26 cellular contexts compared by ENCODE assay signal in genomic region chr20:38017959-38018358, GRCh38. TPM values are rescaled to one million over a fixed set of nuclear protein-coding genes. Genes with fewer than 3 reads are reported as not detected.
DNase-seq lines count a peak whose midpoint lies in the region; ATAC-seq, FAIRE-seq and TF ChIP-seq lines count a peak whose summit lies in the region.
"Had no signal": no experiment of that assay in that cellular context is flagged by ENCODE, and none has a peak within 500 bp of the region (broad histone marks: within the 10 kb centered on the region; RNA-seq: fewer than 3 reads in every experiment).

No MANE protein-coding gene starts in this region.

- H3K36me3 ChIP-seq in HepG2 (replicated peaks in 1 of 2; ENCODE audit: control insufficient read depth in 1 of 2, insufficient read depth in 2 of 2, low read length in 2 of 2) (peaks cover 20 to 49% of the 10 kb centered on the region in 2 experiments), right lobe of liver (peaks cover 0 to 15% (median 3%) of the 10 kb centered on the region in 4 donors), endodermal cell (ENCODE audit: control insufficient read depth, insufficient read depth, low read length) (peaks cover 59% of the 10 kb centered on the region), lower lobe of right lung (peaks cover 33% of the 10 kb centered on the region)

- 98% methylated on average over 1 of the region's 1 CpG for WGBS in HepG2 (ENCODE audit: low lambda C conversion rate)
- WGBS in right lobe of liver (ENCODE audit: insufficient coverage, low coverage, low lambda C conversion rate, missing lambda C conversion rate) = 100% methylated on average over 1 of the region's 1 CpG
- 100% methylated on average over 1 of the region's 1 CpG; no CpG with 5 or more reads in 1 of the 2 experiments for WGBS in endodermal cell (ENCODE audit: insufficient coverage in 1 of 2, insufficient read length in 1 of 2), 2 experiments

- FAIRE-seq in HepG2 (lab: Jason Lieb, UNC) = no peak
- FAIRE-seq in RCC 7860 (lab: Jason Lieb, UNC) = peak; percentile 22
- FAIRE-seq: A549, GM12891, GM19239 had no signal

- H3K4me1 Mint-ChIP-seq in endodermal cell = no peaks in the 10 kb centered on the region

- DNase-seq in HepG2 (ENCODE audit: low spot score) = no peak
- DNase-seq in right lobe of liver = no peak
- no peak for DNase-seq in RCC 7860 (ENCODE audit: low spot score)
- DNase-seq in endodermal cell = no peak
- no peak for DNase-seq in lower lobe of right lung
- no peak for DNase-seq in NCI-H510A (lab: John Stamatoyannopoulos, UW)
- no peak for DNase-seq in islet precursor cell
- DNase-seq: AML-193; Caco-2; Calu3; CD4-positive, alpha-beta T cell; CD8-positive, alpha-beta T cell; DMS 273 treated with DMSO at 0.1 percent for 48 hours; DMS153; DMS53; DMS79; DND-41; EL; GDM1 had no signal

- H3K27me3 Mint-ChIP-seq in endodermal cell (ENCODE audit: insufficient read depth) = no peaks in the 10 kb centered on the region
- H3K27me3 Mint-ChIP-seq: B cell; CD4-positive, alpha-beta T cell had no signal

- no peak overlapping the region for H2AFZ ChIP-seq in HepG2 (ENCODE audit: low read length)

- BruUV-seq in HepG2 (replicated peaks; lab: Mats Ljungman, UMichigan) = no TSS peak

- ATAC-seq in HepG2 (no peak), right lobe of liver (no peak), lower lobe of right lung (no peak)
- ATAC-seq: A549; CD8-positive, alpha-beta T cell had no signal

- TF ChIP-seq CTCF in HepG2 (CRISPR knock-in tag; IDR thresholded peaks at IDR 0.05) (no peak), right lobe of liver (IDR thresholded peaks at IDR 0.05) (no peak), endodermal cell (conservative IDR thresholded peaks at IDR 0.05) (no peak), lower lobe of right lung (IDR thresholded peaks at IDR 0.05) (no peak)

- H3K9me3 Mint-ChIP-seq in endodermal cell = peaks cover 28% of the 10 kb centered on the region

- H3K4me1 ChIP-seq in HepG2 (ENCODE audit: insufficient read depth, low read length) (peaks cover 24% of the 10 kb centered on the region), right lobe of liver (peaks cover 0 to 2% (median under 1%) of the 10 kb centered on the region in 4 donors), endodermal cell (ENCODE audit: control insufficient read depth, insufficient read depth, low read length) (no peaks in the 10 kb centered on the region), lower lobe of right lung (peaks cover 2% of the 10 kb centered on the region)
- H3K4me1 ChIP-seq: Caco-2 had no signal

- TF ChIP-seq EP300 in HepG2 (IDR thresholded peaks at IDR 0.05; ENCODE audit: low read depth in 2 of 2, low read length in 2 of 2) = no peak
- TF ChIP-seq EP300 in HepG2 (CRISPR knock-in tag; IDR thresholded peaks at IDR 0.05; ENCODE audit: borderline replicate concordance) = no peak

- CTCF ChIA-PET in HepG2 (lab: Yijun Ruan, JAX; ENCODE audit: low intra/inter-chr PET ratio, low total read pairs) = no interaction called here

- no peak overlapping the region for H3K4me3 Mint-ChIP-seq in endodermal cell
- H3K4me3 Mint-ChIP-seq: B cell; CD4-positive, alpha-beta T cell; CD8-positive, alpha-beta T cell had no signal

- H3K4me3 ChIP-seq in HepG2 (replicated peaks in 1 of 3; ENCODE audit: insufficient read depth in 1 of 3, low read depth in 2 of 3, low read length in 3 of 3) (no peak overlapping the region), right lobe of liver (no peak overlapping the region), endodermal cell (ENCODE audit: low read length) (peak overlapping the region; percentile 43), lower lobe of right lung (no peak overlapping the region)
- H3K4me3 ChIP-seq: A549 had no signal

- H3K9me3 ChIP-seq in HepG2 (ENCODE audit: low read length) = peaks cover 8% of the 10 kb centered on the region
- no peaks in the 10 kb centered on the region for H3K9me3 ChIP-seq in right lobe of liver
- peaks cover 32% of the 10 kb centered on the region for H3K9me3 ChIP-seq in endodermal cell (ENCODE audit: control insufficient read depth, low read length)
- no peaks in the 10 kb centered on the region for H3K9me3 ChIP-seq in lower lobe of right lung

- no peak for TF ChIP-seq RAD21 in HepG2 (CRISPR knock-in tag; IDR thresholded peaks at IDR 0.05)

- H4K20me1 ChIP-seq in HepG2 (ENCODE audit: insufficient read depth, low read length) = no peaks in the 10 kb centered on the region

- H3K9ac ChIP-seq in HepG2 (ENCODE audit: insufficient read depth, low read depth, low read length) = no peak overlapping the region
- H3K9ac ChIP-seq in endodermal cell (ENCODE audit: extremely low read depth, low read length, poor library complexity, severe bottlenecking) = no peak overlapping the region
- H3K9ac ChIP-seq: BLaER1 treated with 17β-estradiol and CSF1 and Interleukin-3, amounts not matched to agents 10 nM and 100 nM had no signal

- peaks cover 57% of the 10 kb centered on the region for H3K79me2 ChIP-seq in HepG2 (ENCODE audit: insufficient read depth, low read length)

- H3K27me3 ChIP-seq in HepG2 (ENCODE audit: control insufficient read depth in 1 of 2, insufficient read depth in 2 of 2, low read length in 2 of 2) (no peaks in the 10 kb centered on the region), right lobe of liver (no peaks in the 10 kb centered on the region), endodermal cell (ENCODE audit: control insufficient read depth, insufficient read depth, low read length, poor library complexity, severe bottlenecking) (no peaks in the 10 kb centered on the region), lower lobe of right lung (ENCODE audit: low read depth) (no peaks in the 10 kb centered on the region)
- H3K27me3 ChIP-seq: BLaER1 treated with 17β-estradiol and CSF1 and Interleukin-3, amounts not matched to agents 10 nM and 100 nM had no signal

- POLR2A ChIA-PET in HepG2 (lab: Yijun Ruan, JAX) = no interaction called here

- no peak overlapping the region for H3K4me2 ChIP-seq in HepG2 (ENCODE audit: low read depth, low read length)
- H3K4me2 ChIP-seq: A549; BLaER1 treated with 17β-estradiol and CSF1 and Interleukin-3, amounts not matched to agents 10 nM and 100 nM had no signal

- TF ChIP-seq POLR2A in HepG2 (IDR thresholded peaks at IDR 0.05; ENCODE audit: insufficient read depth in 1 of 2, low read depth in 2 of 2, low read length in 2 of 2) (no peak), right lobe of liver (IDR thresholded peaks at IDR 0.05) (no peak)

- H3K27ac Mint-ChIP-seq in endodermal cell = no peak overlapping the region
- H3K27ac Mint-ChIP-seq: B cell; CD4-positive, alpha-beta T cell; CD8-positive, alpha-beta T cell had no signal

- peaks cover 63% of the 10 kb centered on the region for H3K36me3 Mint-ChIP-seq in endodermal cell (ENCODE audit: low read depth)

- intact Hi-C loops in HepG2 (cut with micrococcal nuclease; ENCODE audit: unreplicated experiment) (no loop called here), right lobe of liver (cut with DNase I) (no loop called here), lower lobe of right lung (cut with DNase I) (no loop called here)

- in situ Hi-C loops in HepG2 (cut with HindIII; ENCODE audit: extremely low pct_ligation_motif_present, low pct_unique_long_range_greater_than_20kb) = no loop called here

- H3K27ac ChIP-seq in HepG2 (ENCODE audit: extremely low read length, insufficient read depth, low read length) (no peak overlapping the region), right lobe of liver (no peak overlapping the region), endodermal cell (ENCODE audit: low read depth, low read length) (no peak overlapping the region), lower lobe of right lung (no peak overlapping the region)
- H3K27ac ChIP-seq: 22Rv1; A549; BLaER1 treated with 17β-estradiol and CSF1 and Interleukin-3, amounts not matched to agents 10 nM and 100 nM; C4-2B had no signal

RNA-seq across cellular contexts. Expression of gene TTI1, which starts 15.3 kb away (rescaled TPM):
- total RNA-seq in HepG2 (2016; rRNA removed; fragmentation: Illumina TruSeq; extraction: Trizol) (39.8 and 51.7 TPM in 2 replicates), right lobe of liver (10 to 100 TPM in 4 of 6 experiments, 1 to 10 TPM in 2; 8.6 to 14.3 (median 11.3) TPM), endodermal cell (10 to 100 TPM; 37.5 to 56.2 TPM), lower lobe of right lung (16.7 TPM)
- total RNA-seq in HepG2 (2016; cell fraction: cytosol; rRNA removed; fragmentation: Illumina TruSeq; extraction: Trizol; ENCODE audit: low read depth) = 4.3 and 5.3 TPM in 2 replicates
- total RNA-seq in HepG2 (2016; cell fraction: insoluble cytoplasmic fraction; rRNA removed; fragmentation: Illumina TruSeq; extraction: Trizol) = 39.0 and 48.3 TPM in 2 replicates
- total RNA-seq in HepG2 (2016; cell fraction: membrane; rRNA removed; fragmentation: Illumina TruSeq; extraction: Trizol) = 12.1 and 12.8 TPM in 2 replicates
- total RNA-seq in HepG2 (2016; cell fraction: nucleus; rRNA removed; fragmentation: Illumina TruSeq; extraction: Trizol) = 53.4 and 63.7 TPM in 2 replicates
- polyA plus RNA-seq in HepG2 (2011; rRNA removed) = 21.5 and 22.9 TPM in 2 replicates
- polyA plus RNA-seq in HepG2 (2011; cell fraction: cytosol; rRNA removed) = 15.4 and 16.2 TPM in 2 replicates
- polyA plus RNA-seq in HepG2 (2011; cell fraction: nucleus; rRNA removed) = 16.1 and 18.5 TPM in 2 replicates
- polyA plus RNA-seq in HepG2 (2012) = 15.4 and 20.9 TPM in 2 replicates
- 2.1 and 2.4 TPM in 2 replicates for polyA plus RNA-seq in HepG2 (2016; cell fraction: cytosol; fragmentation: Illumina TruSeq; extraction: Trizol; ENCODE audit: low read depth)
- 23.2 and 30.3 TPM in 2 replicates for polyA plus RNA-seq in HepG2 (2016; cell fraction: insoluble cytoplasmic fraction; fragmentation: Illumina TruSeq; extraction: Trizol; ENCODE audit: low read depth)
- 3.8 and 4.7 TPM in 2 replicates for polyA plus RNA-seq in HepG2 (2016; cell fraction: membrane; fragmentation: Illumina TruSeq; extraction: Trizol; ENCODE audit: low read depth)
- polyA plus RNA-seq in HepG2 (2016; cell fraction: nucleus; fragmentation: Illumina TruSeq; extraction: Trizol; ENCODE audit: insufficient read depth, low read depth) = 32.5 and 34.5 TPM in 2 replicates
- 67.8 and 87.6 TPM in 2 replicates for polyA minus RNA-seq in HepG2 (2011; rRNA and poly(A)+ RNA removed; ENCODE audit: low replicate concordance)
- 20.3 and 23.7 TPM in 2 replicates for polyA minus RNA-seq in HepG2 (2011; cell fraction: cytosol; rRNA and poly(A)+ RNA removed)
- 72.5 and 93.6 TPM in 2 replicates for polyA minus RNA-seq in HepG2 (2011; cell fraction: nucleus; rRNA and poly(A)+ RNA removed)
- 46.2 TPM for polyA plus RNA-seq in endodermal cell (2013, experiment 1 of 2)
- polyA plus RNA-seq in endodermal cell (2013, experiment 2 of 2) = 37.1 TPM

RNA-seq across cellular contexts. Expression of gene RPRD1B, which starts 15.6 kb away (rescaled TPM):
- total RNA-seq in HepG2 (2016; rRNA removed; fragmentation: Illumina TruSeq; extraction: Trizol) = 41.5 and 45.6 TPM in 2 replicates
- 88.9 and 116 TPM in 2 replicates for total RNA-seq in HepG2 (2016; cell fraction: cytosol; rRNA removed; fragmentation: Illumina TruSeq; extraction: Trizol; ENCODE audit: low read depth)
- 39.5 and 44.6 TPM in 2 replicates for total RNA-seq in HepG2 (2016; cell fraction: insoluble cytoplasmic fraction; rRNA removed; fragmentation: Illumina TruSeq; extraction: Trizol)
- total RNA-seq in HepG2 (2016; cell fraction: membrane; rRNA removed; fragmentation: Illumina TruSeq; extraction: Trizol) = 25.9 and 26.4 TPM in 2 replicates
- 54.7 and 73.0 TPM in 2 replicates for total RNA-seq in HepG2 (2016; cell fraction: nucleus; rRNA removed; fragmentation: Illumina TruSeq; extraction: Trizol)
- 29.7 and 31.1 TPM in 2 replicates for polyA plus RNA-seq in HepG2 (2011; rRNA removed)
- polyA plus RNA-seq in HepG2 (2011; cell fraction: cytosol; rRNA removed) = 16.3 and 23.0 TPM in 2 replicates
- 23.9 and 28.8 TPM in 2 replicates for polyA plus RNA-seq in HepG2 (2011; cell fraction: nucleus; rRNA removed)
- 25.6 and 28.2 TPM in 2 replicates for polyA plus RNA-seq in HepG2 (2012)
- polyA plus RNA-seq in HepG2 (2016; cell fraction: cytosol; fragmentation: Illumina TruSeq; extraction: Trizol; ENCODE audit: low read depth) = 1.9 and 2.1 TPM in 2 replicates
- polyA plus RNA-seq in HepG2 (2016; cell fraction: insoluble cytoplasmic fraction; fragmentation: Illumina TruSeq; extraction: Trizol; ENCODE audit: low read depth) = 40.0 and 47.0 TPM in 2 replicates
- polyA plus RNA-seq in HepG2 (2016; cell fraction: membrane; fragmentation: Illumina TruSeq; extraction: Trizol; ENCODE audit: low read depth) = 7.1 and 7.5 TPM in 2 replicates
- polyA plus RNA-seq in HepG2 (2016; cell fraction: nucleus; fragmentation: Illumina TruSeq; extraction: Trizol; ENCODE audit: insufficient read depth, low read depth) = 61.9 and 76.1 TPM in 2 replicates
- polyA minus RNA-seq in HepG2 (2011; rRNA and poly(A)+ RNA removed; ENCODE audit: low replicate concordance) = 39.2 and 72.4 TPM in 2 replicates
- 36.2 and 48.9 TPM in 2 replicates for polyA minus RNA-seq in HepG2 (2011; cell fraction: cytosol; rRNA and poly(A)+ RNA removed)
- 98.0 and 104 TPM in 2 replicates for polyA minus RNA-seq in HepG2 (2011; cell fraction: nucleus; rRNA and poly(A)+ RNA removed)
- 100 to 1,000 TPM in 1 of 6 experiments, 10 to 100 TPM in 5; 25.0 to 153 (median 37.9) TPM for total RNA-seq in right lobe of liver
- total RNA-seq in endodermal cell = 10 to 100 TPM; 22.1 to 29.6 TPM
- 31.6 TPM for polyA plus RNA-seq in endodermal cell (2013, experiment 1 of 2)
- polyA plus RNA-seq in endodermal cell (2013, experiment 2 of 2) = 27.7 TPM
- total RNA-seq in lower lobe of right lung = 25.6 TPM
